In the genomic region with DNA sequence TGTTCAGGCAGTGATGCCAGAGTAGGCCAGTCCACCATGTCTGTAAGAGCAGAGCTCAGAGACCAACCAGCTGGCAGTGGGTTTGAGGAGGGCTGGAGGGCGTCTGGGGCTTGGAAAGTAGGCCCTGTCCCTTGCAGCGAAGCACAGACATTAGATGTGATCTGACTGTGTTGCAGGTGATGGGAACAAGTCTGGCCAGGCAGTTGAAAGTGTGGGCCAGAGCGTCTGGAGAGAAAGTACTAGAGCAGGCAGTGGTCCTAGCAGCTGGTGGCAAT, we compare ENCODE assay signal across 1 cellular context.
A peak's percentile ranks its signal among the peaks of the same experiment; 100 is the strongest.
TF ChIP-seq lines count a peak whose summit lies in the region.

No MANE protein-coding gene starts in this region.

TF ChIP-seq in HepG2, 621 proteins besides CTCF, POLR2A, EP300 and RAD21:
- no peak for TF ChIP-seq ZNF562 (CRISPR knock-in tag; IDR thresholded peaks at IDR 0.05; ENCODE audit: borderline replicate concordance)
- TF ChIP-seq SCMH1 (CRISPR knock-in tag; IDR thresholded peaks at IDR 0.05; ENCODE audit: borderline replicate concordance), result no peak
- TF ChIP-seq ZMAT3 (CRISPR knock-in tag; conservative IDR thresholded peaks at IDR 0.05), result no peak
- TF ChIP-seq, protein P1, sequence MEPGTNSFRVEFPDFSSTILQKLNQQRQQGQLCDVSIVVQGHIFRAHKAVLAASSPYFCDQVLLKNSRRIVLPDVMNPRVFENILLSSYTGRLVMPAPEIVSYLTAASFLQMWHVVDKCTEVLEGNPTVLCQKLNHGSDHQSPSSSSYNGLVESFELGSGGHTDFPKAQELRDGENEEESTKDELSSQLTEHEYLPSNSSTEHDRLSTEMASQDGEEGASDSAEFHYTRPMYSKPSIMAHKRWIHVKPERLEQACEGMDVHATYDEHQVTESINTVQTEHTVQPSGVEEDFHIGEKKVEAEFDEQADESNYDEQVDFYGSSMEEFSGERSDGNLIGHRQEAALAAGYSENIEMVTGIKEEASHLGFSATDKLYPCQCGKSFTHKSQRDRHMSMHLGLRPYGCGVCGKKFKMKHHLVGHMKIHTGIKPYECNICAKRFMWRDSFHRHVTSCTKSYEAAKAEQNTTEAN (CRISPR knock-in tag; conservative IDR thresholded peaks at IDR 0.05), result no peak
- TF ChIP-seq E2F5 (CRISPR knock-in tag; conservative IDR thresholded peaks at IDR 0.05), result no peak
- TF ChIP-seq MXD3 (CRISPR knock-in tag; IDR thresholded peaks at IDR 0.05), result no peak
- TF ChIP-seq CREB3 (CRISPR knock-in tag; IDR thresholded peaks at IDR 0.05), result no peak
- TF ChIP-seq FOXA3 (CRISPR knock-in tag; IDR thresholded peaks at IDR 0.05), result no peak
- TF ChIP-seq ZNF446 (CRISPR knock-in tag; IDR thresholded peaks at IDR 0.05), result no peak
- TF ChIP-seq NRL (CRISPR knock-in tag; IDR thresholded peaks at IDR 0.05; ENCODE audit: borderline replicate concordance), result 0 out of 2 replicates have a peak, but pooled peaks have one; percentile 25
- no peak for TF ChIP-seq TFAP4 (IDR thresholded peaks at IDR 0.05; ENCODE audit: borderline replicate concordance, low read depth)
- TF ChIP-seq FOXJ3 (CRISPR knock-in tag; IDR thresholded peaks at IDR 0.05; ENCODE audit: borderline replicate concordance), result no peak
- TF ChIP-seq SNAI1 (CRISPR knock-in tag; IDR thresholded peaks at IDR 0.05; ENCODE audit: borderline replicate concordance), result no peak
- no peak for TF ChIP-seq ZKSCAN1 (IDR thresholded peaks at IDR 0.05; ENCODE audit: low read length)
- TF ChIP-seq TRIM24 (CRISPR knock-in tag; IDR thresholded peaks at IDR 0.05), result no peak
- no peak for TF ChIP-seq REL (CRISPR knock-in tag; conservative IDR thresholded peaks at IDR 0.05)
- TF ChIP-seq AHR (CRISPR knock-in tag; IDR thresholded peaks at IDR 0.05), result 0 out of 2 replicates have a peak, but pooled peaks have one; percentile 8
- no peak for TF ChIP-seq HNRNPLL (IDR thresholded peaks at IDR 0.05; ENCODE audit: low read depth, low read length, poor library complexity, severe bottlenecking)
- no peak for TF ChIP-seq ATF7-NPFF (CRISPR knock-in tag; IDR thresholded peaks at IDR 0.05; ENCODE audit: low read depth)
- no peak for TF ChIP-seq TRIM22 (IDR thresholded peaks at IDR 0.05)
- TF ChIP-seq, protein P2, sequence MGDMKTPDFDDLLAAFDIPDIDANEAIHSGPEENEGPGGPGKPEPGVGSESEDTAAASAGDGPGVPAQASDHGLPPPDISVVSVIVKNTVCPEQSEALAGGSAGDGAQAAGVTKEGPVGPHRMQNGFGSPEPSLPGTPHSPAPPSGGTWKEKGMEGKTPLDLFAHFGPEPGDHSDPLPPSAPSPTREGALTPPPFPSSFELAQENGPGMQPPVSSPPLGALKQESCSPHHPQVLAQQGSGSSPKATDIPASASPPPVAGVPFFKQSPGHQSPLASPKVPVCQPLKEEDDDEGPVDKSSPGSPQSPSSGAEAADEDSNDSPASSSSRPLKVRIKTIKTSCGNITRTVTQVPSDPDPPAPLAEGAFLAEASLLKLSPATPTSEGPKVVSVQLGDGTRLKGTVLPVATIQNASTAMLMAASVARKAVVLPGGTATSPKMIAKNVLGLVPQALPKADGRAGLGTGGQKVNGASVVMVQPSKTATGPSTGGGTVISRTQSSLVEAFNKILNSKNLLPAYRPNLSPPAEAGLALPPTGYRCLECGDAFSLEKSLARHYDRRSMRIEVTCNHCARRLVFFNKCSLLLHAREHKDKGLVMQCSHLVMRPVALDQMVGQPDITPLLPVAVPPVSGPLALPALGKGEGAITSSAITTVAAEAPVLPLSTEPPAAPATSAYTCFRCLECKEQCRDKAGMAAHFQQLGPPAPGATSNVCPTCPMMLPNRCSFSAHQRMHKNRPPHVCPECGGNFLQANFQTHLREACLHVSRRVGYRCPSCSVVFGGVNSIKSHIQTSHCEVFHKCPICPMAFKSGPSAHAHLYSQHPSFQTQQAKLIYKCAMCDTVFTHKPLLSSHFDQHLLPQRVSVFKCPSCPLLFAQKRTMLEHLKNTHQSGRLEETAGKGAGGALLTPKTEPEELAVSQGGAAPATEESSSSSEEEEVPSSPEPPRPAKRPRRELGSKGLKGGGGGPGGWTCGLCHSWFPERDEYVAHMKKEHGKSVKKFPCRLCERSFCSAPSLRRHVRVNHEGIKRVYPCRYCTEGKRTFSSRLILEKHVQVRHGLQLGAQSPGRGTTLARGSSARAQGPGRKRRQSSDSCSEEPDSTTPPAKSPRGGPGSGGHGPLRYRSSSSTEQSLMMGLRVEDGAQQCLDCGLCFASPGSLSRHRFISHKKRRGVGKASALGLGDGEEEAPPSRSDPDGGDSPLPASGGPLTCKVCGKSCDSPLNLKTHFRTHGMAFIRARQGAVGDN (CRISPR knock-in tag; IDR thresholded peaks at IDR 0.05), result peak; percentile 52
- no peak for TF ChIP-seq CEBPG (CRISPR knock-in tag; IDR thresholded peaks at IDR 0.05)
- no peak for TF ChIP-seq SIN3A (IDR thresholded peaks at IDR 0.05; ENCODE audit: borderline replicate concordance, low read depth, low read length)
- TF ChIP-seq, protein P3, sequence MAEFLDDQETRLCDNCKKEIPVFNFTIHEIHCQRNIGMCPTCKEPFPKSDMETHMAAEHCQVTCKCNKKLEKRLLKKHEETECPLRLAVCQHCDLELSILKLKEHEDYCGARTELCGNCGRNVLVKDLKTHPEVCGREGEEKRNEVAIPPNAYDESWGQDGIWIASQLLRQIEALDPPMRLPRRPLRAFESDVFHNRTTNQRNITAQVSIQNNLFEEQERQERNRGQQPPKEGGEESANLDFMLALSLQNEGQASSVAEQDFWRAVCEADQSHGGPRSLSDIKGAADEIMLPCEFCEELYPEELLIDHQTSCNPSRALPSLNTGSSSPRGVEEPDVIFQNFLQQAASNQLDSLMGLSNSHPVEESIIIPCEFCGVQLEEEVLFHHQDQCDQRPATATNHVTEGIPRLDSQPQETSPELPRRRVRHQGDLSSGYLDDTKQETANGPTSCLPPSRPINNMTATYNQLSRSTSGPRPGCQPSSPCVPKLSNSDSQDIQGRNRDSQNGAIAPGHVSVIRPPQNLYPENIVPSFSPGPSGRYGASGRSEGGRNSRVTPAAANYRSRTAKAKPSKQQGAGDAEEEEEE (CRISPR knock-in tag; IDR thresholded peaks at IDR 0.05; ENCODE audit: borderline replicate concordance), result no peak
- TF ChIP-seq ZFP91 (CRISPR knock-in tag; IDR thresholded peaks at IDR 0.05; ENCODE audit: borderline replicate concordance), result 0 out of 2 replicates have a peak, but pooled peaks have one; percentile 42
- TF ChIP-seq ZNF280B (CRISPR knock-in tag; IDR thresholded peaks at IDR 0.05; ENCODE audit: borderline replicate concordance), result no peak
- no peak for TF ChIP-seq CCDC6 (CRISPR knock-in tag; IDR thresholded peaks at IDR 0.05)
- TF ChIP-seq ZFAT (CRISPR knock-in tag; conservative IDR thresholded peaks at IDR 0.05), result no peak
